In the genomic region with DNA sequence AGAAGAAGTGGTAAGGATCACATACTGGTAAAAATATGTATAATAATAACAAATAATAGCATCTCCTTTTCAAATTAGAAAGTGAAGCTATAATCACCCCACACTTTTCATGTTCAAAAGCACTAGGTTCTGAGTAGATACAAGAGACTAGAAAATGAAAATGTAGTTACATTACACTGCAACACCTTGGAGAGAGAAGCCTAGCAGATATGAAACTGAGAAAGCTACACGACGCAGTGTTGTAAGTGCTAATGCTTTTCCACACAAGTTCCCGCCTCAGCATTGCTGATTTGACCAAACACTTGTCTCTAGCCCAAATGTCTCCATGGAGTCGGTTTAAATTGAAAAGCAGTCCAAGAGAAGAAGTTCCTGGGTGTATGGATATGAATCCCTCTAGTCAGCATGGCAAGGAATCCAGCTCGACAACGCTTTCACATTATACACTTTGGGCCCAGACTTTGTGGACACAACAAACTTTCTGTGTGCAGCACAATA, we compare ENCODE assay signal across 1 cellular context.
TF ChIP-seq lines count a peak whose summit lies in the region.

No MANE protein-coding gene starts in this region.

TF ChIP-seq in IMR-90, 13 proteins besides CTCF, POLR2A, EP300 and RAD21 (continued from another document):
- TF ChIP-seq, protein P1, sequence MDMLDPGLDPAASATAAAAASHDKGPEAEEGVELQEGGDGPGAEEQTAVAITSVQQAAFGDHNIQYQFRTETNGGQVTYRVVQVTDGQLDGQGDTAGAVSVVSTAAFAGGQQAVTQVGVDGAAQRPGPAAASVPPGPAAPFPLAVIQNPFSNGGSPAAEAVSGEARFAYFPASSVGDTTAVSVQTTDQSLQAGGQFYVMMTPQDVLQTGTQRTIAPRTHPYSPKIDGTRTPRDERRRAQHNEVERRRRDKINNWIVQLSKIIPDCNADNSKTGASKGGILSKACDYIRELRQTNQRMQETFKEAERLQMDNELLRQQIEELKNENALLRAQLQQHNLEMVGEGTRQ (IDR thresholded peaks at IDR 0.05; ENCODE audit: low read depth, low read length): no peak
- TF ChIP-seq, protein P2, sequence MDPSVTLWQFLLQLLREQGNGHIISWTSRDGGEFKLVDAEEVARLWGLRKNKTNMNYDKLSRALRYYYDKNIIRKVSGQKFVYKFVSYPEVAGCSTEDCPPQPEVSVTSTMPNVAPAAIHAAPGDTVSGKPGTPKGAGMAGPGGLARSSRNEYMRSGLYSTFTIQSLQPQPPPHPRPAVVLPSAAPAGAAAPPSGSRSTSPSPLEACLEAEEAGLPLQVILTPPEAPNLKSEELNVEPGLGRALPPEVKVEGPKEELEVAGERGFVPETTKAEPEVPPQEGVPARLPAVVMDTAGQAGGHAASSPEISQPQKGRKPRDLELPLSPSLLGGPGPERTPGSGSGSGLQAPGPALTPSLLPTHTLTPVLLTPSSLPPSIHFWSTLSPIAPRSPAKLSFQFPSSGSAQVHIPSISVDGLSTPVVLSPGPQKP (IDR thresholded peaks at IDR 0.05; ENCODE audit: borderline replicate concordance, low read depth, low read length): no peak
- no peak for TF ChIP-seq BHLHE40 (IDR thresholded peaks at IDR 0.05; ENCODE audit: low read depth, low read length)
- TF ChIP-seq MAZ (IDR thresholded peaks at IDR 0.05; ENCODE audit: borderline replicate concordance, low read depth, low read length): no peak
- TF ChIP-seq RCOR1 (IDR thresholded peaks at IDR 0.05; ENCODE audit: insufficient replicate concordance, low read length): no peak
- no peak for TF ChIP-seq CEBPB (IDR thresholded peaks at IDR 0.05; ENCODE audit: low read depth, low read length)
